1 cellular context compared by ENCODE assay signal in the genomic region with DNA sequence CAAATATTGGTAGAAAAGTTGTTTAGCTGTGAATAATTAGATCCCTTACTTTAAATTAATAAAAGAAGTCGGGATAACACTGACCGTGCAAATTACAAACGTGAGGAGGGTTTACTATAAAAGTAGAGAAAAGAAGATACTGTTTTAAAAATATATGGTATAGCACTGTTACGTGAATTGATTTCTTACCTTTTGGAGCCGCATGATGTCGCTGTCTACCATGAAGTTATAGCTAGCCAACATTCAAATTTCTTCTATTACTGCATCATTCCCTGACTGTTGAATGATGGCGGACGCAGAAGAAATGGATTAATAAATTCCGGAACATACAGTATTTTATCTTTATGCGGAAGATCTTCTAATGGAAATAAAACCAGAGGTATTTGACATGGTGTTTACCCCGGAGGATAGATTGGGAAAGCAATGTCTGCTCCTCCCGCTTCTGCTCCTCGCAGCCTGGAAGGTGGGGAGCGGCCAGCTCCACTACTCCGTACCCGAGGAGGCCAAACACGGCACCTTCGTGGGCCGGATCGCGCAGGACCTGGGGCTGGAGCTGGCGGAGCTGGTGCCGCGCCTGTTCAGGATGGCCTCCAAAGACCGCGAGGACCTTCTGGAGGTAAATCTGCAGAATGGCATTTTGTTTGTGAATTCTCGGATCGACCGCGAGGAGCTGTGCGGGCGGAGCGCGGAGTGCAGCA.
TF ChIP-seq lines count a peak whose summit lies in the region.

A gene with protein sequence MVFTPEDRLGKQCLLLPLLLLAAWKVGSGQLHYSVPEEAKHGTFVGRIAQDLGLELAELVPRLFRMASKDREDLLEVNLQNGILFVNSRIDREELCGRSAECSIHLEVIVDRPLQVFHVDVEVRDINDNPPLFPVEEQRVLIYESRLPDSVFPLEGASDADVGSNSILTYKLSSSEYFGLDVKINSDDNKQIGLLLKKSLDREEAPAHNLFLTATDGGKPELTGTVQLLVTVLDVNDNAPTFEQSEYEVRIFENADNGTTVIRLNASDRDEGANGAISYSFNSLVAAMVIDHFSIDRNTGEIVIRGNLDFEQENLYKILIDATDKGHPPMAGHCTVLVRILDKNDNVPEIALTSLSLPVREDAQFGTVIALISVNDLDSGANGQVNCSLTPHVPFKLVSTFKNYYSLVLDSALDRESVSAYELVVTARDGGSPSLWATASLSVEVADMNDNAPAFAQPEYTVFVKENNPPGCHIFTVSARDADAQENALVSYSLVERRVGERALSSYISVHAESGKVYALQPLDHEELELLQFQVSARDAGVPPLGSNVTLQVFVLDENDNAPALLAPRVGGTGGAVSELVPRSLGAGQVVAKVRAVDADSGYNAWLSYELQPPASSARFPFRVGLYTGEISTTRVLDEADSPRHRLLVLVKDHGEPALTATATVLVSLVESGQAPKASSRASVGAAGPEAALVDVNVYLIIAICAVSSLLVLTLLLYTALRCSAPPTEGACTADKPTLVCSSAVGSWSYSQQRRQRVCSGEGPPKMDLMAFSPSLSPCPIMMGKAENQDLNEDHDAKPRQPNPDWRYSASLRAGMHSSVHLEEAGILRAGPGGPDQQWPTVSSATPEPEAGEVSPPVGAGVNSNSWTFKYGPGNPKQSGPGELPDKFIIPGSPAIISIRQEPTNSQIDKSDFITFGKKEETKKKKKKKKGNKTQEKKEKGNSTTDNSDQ (plus strand): TSS at position 257 of the 698 bp plus-strand sequence. CDS start 132 bp downstream, at position 389.

TF ChIP-seq in SK-N-SH treated with all-trans-retinoic acid at 6 μM for 48 hours, 23 proteins besides CTCF, POLR2A, EP300 and RAD21:
- no peak for TF ChIP-seq GLIS3 (CRISPR knock-in tag; IDR thresholded peaks at IDR 0.05)
- TF ChIP-seq, protein P1, sequence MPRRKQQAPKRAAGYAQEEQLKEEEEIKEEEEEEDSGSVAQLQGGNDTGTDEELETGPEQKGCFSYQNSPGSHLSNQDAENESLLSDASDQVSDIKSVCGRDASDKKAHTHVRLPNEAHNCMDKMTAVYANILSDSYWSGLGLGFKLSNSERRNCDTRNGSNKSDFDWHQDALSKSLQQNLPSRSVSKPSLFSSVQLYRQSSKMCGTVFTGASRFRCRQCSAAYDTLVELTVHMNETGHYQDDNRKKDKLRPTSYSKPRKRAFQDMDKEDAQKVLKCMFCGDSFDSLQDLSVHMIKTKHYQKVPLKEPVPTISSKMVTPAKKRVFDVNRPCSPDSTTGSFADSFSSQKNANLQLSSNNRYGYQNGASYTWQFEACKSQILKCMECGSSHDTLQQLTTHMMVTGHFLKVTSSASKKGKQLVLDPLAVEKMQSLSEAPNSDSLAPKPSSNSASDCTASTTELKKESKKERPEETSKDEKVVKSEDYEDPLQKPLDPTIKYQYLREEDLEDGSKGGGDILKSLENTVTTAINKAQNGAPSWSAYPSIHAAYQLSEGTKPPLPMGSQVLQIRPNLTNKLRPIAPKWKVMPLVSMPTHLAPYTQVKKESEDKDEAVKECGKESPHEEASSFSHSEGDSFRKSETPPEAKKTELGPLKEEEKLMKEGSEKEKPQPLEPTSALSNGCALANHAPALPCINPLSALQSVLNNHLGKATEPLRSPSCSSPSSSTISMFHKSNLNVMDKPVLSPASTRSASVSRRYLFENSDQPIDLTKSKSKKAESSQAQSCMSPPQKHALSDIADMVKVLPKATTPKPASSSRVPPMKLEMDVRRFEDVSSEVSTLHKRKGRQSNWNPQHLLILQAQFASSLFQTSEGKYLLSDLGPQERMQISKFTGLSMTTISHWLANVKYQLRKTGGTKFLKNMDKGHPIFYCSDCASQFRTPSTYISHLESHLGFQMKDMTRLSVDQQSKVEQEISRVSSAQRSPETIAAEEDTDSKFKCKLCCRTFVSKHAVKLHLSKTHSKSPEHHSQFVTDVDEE (CRISPR knock-in tag; IDR thresholded peaks at IDR 0.05): no peak
- no peak for TF ChIP-seq ZNF70 (CRISPR knock-in tag; IDR thresholded peaks at IDR 0.05)
- no peak for TF ChIP-seq CSDC2 (CRISPR knock-in tag; IDR thresholded peaks at IDR 0.05)
- TF ChIP-seq, protein P2, sequence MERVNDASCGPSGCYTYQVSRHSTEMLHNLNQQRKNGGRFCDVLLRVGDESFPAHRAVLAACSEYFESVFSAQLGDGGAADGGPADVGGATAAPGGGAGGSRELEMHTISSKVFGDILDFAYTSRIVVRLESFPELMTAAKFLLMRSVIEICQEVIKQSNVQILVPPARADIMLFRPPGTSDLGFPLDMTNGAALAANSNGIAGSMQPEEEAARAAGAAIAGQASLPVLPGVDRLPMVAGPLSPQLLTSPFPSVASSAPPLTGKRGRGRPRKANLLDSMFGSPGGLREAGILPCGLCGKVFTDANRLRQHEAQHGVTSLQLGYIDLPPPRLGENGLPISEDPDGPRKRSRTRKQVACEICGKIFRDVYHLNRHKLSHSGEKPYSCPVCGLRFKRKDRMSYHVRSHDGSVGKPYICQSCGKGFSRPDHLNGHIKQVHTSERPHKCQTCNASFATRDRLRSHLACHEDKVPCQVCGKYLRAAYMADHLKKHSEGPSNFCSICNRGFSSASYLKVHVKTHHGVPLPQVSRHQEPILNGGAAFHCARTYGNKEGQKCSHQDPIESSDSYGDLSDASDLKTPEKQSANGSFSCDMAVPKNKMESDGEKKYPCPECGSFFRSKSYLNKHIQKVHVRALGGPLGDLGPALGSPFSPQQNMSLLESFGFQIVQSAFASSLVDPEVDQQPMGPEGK (CRISPR knock-in tag; IDR thresholded peaks at IDR 0.05; ENCODE audit: borderline replicate concordance): no peak
- TF ChIP-seq RARB (CRISPR knock-in tag; IDR thresholded peaks at IDR 0.05): no peak
- no peak for TF ChIP-seq PPARA (CRISPR knock-in tag; IDR thresholded peaks at IDR 0.05; ENCODE audit: borderline replicate concordance)
- TF ChIP-seq SNAI2 (CRISPR knock-in tag; IDR thresholded peaks at IDR 0.05): no peak
- TF ChIP-seq, protein P3, sequence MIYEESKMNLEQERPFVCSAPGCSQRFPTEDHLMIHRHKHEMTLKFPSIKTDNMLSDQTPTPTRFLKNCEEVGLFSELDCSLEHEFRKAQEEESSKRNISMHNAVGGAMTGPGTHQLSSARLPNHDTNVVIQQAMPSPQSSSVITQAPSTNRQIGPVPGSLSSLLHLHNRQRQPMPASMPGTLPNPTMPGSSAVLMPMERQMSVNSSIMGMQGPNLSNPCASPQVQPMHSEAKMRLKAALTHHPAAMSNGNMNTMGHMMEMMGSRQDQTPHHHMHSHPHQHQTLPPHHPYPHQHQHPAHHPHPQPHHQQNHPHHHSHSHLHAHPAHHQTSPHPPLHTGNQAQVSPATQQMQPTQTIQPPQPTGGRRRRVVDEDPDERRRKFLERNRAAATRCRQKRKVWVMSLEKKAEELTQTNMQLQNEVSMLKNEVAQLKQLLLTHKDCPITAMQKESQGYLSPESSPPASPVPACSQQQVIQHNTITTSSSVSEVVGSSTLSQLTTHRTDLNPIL (CRISPR knock-in tag; IDR thresholded peaks at IDR 0.05; ENCODE audit: low read depth): no peak
